1 cellular context compared by ENCODE assay signal in genomic region chr3:126500016-126500415, GRCh38.
TF ChIP-seq lines count a peak whose summit lies in the region.

No MANE protein-coding gene starts in this region.

TF ChIP-seq in GM23338, 12 proteins besides CTCF, POLR2A, EP300 and RAD21 (continued from another document):
- no peak for TF ChIP-seq ETS1 (IDR thresholded peaks at IDR 0.05)
- TF ChIP-seq EZH2 (IDR thresholded peaks at IDR 0.05; ENCODE audit: low read depth, unreplicated experiment) = no peak
- TF ChIP-seq POLR2AphosphoS5 (IDR thresholded peaks at IDR 0.05; ENCODE audit: low read depth) = no peak
- no peak for TF ChIP-seq ZNF114 (CRISPR knock-in tag; IDR thresholded peaks at IDR 0.05)
- no peak for TF ChIP-seq EZH2phosphoT487 (IDR thresholded peaks at IDR 0.05; ENCODE audit: unreplicated experiment)
- TF ChIP-seq JUNB (IDR thresholded peaks at IDR 0.05; ENCODE audit: unreplicated experiment) = no peak
- TF ChIP-seq NANOG (IDR thresholded peaks at IDR 0.05; ENCODE audit: borderline replicate concordance) = no peak
- no peak for TF ChIP-seq ZNF331 (CRISPR knock-in tag; IDR thresholded peaks at IDR 0.05; ENCODE audit: low read depth)
- no peak for TF ChIP-seq ZNF462 (CRISPR knock-in tag; IDR thresholded peaks at IDR 0.05)
- no peak for TF ChIP-seq CREB1 (CRISPR knock-in tag; IDR thresholded peaks at IDR 0.05; ENCODE audit: low read depth)
- no peak for TF ChIP-seq REST (IDR thresholded peaks at IDR 0.05; ENCODE audit: unreplicated experiment)
